ENCODE assay signal across 27 cellular contexts in the genomic region with DNA sequence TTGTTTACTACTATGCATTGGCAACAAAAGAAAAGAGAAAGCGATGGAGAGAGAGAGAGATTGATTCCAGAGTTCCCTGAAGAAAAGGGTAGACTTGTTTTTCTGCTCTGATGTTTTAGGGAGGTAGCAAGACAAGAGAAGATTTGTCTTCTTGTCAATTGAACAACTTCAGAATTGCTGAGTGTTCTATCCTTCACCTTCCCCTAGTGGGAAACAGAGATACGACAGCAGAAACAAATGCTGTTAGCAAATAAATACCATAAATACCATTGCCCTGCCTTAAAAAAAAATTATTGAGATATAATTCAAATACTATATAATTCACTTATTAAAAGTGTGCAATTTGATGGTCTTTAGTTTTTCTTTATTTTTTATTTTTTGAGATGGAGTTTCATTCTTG.
"Had no signal": no experiment of that assay in that cellular context is flagged by ENCODE, and none has a peak within 500 bp of the region (broad histone marks: within the 10 kb centered on the region; RNA-seq: fewer than 3 reads in every experiment).

No MANE protein-coding gene starts in this region.

- FAIRE-seq: astrocyte, bronchial epithelial cell had no signal

- ATAC-seq: activated naive CD4-positive, alpha-beta T cell treated with anti-CD3 and anti-CD28 coated beads, Interleukin-2, amount 50 U/mL, for 72 hours; gastroesophageal sphincter; heart left ventricle; stimulated activated naive CD8-positive, alpha-beta T cell treated with anti-CD3 and anti-CD28 coated beads, Interleukin-15, Interleukin-2, amounts not matched to agents 100 U/mL and 50 U/mL, for 24 hours had no signal

- H3K27me3 Mint-ChIP-seq: dendritic cell treated with granulocyte-macrophage colony-stimulating factor and Interleukin-4, amounts not matched to agents 40 ng/mL and 50 ng/mL, for 4 days had no signal

- H3K4me3 ChIP-seq: adrenal gland, gastroesophageal sphincter, heart left ventricle, left ventricle myocardium inferior, right atrium auricular region, skin epidermis, tibial nerve, uterus had no signal

- H3K4me1 Mint-ChIP-seq: nephron had no signal

- H3K36me3 Mint-ChIP-seq: activated naive CD4-positive, alpha-beta T cell treated with anti-CD3 and anti-CD28 coated beads, Interleukin-2, amount 50 U/mL, for 72 hours had no signal

- H3K4me1 ChIP-seq: adrenal gland, gastroesophageal sphincter, heart left ventricle, left ventricle myocardium inferior, right atrium auricular region, tibial nerve, uterus had no signal

- H3K36me3 ChIP-seq: adrenal gland, gastroesophageal sphincter, heart left ventricle, left ventricle myocardium inferior, right atrium auricular region, tibial nerve, uterus had no signal

- H3K4me3 Mint-ChIP-seq: dendritic cell treated with granulocyte-macrophage colony-stimulating factor and Interleukin-4, amounts not matched to agents 40 ng/mL and 50 ng/mL, for 4 days; nephron had no signal

- H3K9me3 ChIP-seq: adrenal gland, gastroesophageal sphincter, heart left ventricle, left ventricle myocardium inferior, right atrium auricular region, tibial nerve, uterus had no signal

- H3K27ac ChIP-seq: adrenal gland, epithelial cell of prostate, gastroesophageal sphincter, heart left ventricle, left ventricle myocardium inferior, right atrium auricular region, skin epidermis, tibial nerve, uterus had no signal

- DNase-seq: activated CD4-positive, CD25-positive, alpha-beta regulatory T cell treated with anti-CD3 and anti-CD28 coated beads, Interleukin-2, amount 50 U/mL, for 72 hours; activated CD8-positive, alpha-beta memory T cell treated with anti-CD3 and anti-CD28 coated beads for 24 hours; activated CD8-positive, alpha-beta memory T cell treated with anti-CD3 and anti-CD28 coated beads, Interleukin-2, amount 50 U/mL, for 48 hours; activated effector memory CD4-positive, alpha-beta T cell treated with Interleukin-2 at 50 U/mL for 16 hours; activated T-cell treated with anti-CD3 and anti-CD28 coated beads, Interleukin-2, amount 50 U/mL, for 48 hours; adrenal gland; effector CD8-positive, alpha-beta T cell; heart left ventricle; kidney glomerular epithelial cell; left ventricle myocardium inferior; mammary epithelial cell; midbrain; occipital lobe; stimulated activated naive CD8-positive, alpha-beta T cell treated with anti-CD3 and anti-CD28 coated beads, Interleukin-15, Interleukin-2, amounts not matched to agents 100 U/mL and 50 U/mL, for 24 hours; T-helper 1 cell; T-helper 9 cell; uterus had no signal

- H3K27me3 ChIP-seq: adrenal gland, gastroesophageal sphincter, heart left ventricle, right atrium auricular region, tibial nerve, uterus had no signal

- H3K27ac Mint-ChIP-seq: activated naive CD4-positive, alpha-beta T cell treated with anti-CD3 and anti-CD28 coated beads, Interleukin-2, amount 50 U/mL, for 72 hours; dendritic cell treated with granulocyte-macrophage colony-stimulating factor and Interleukin-4, amounts not matched to agents 40 ng/mL and 50 ng/mL, for 4 days; nephron had no signal

- H3K9me3 Mint-ChIP-seq: activated naive CD4-positive, alpha-beta T cell treated with anti-CD3 and anti-CD28 coated beads, Interleukin-2, amount 50 U/mL, for 72 hours; dendritic cell treated with granulocyte-macrophage colony-stimulating factor and Interleukin-4, amounts not matched to agents 40 ng/mL and 50 ng/mL, for 4 days; nephron had no signal
